Comparison of ENCODE assay signal across 28 cellular contexts in the genomic region with DNA sequence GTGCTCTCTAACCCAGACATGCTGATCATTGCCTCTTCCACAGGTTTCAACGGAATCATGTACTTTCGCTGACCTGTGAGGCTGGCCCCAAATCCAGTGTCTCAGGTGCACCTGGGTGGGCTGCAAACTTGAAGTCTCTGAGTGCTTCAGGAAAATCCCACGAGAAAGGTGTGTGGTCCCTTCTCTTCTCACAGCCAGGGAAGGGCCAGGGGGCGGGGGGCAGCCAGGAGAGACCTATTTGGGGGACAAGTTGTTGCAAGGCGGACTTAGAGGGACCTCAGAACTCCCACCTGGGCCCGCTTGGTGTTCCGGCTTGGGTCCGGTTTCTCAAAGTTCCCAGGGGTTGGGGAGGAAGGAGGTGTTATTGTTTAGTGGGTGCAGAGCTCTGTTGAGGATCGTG.
DNase-seq lines count a peak whose midpoint lies in the region; ATAC-seq lines count a peak whose summit lies in the region.
"Had no signal": no experiment of that assay in that cellular context is flagged by ENCODE, and none has a peak within 500 bp of the region (broad histone marks: within the 10 kb centered on the region; RNA-seq: fewer than 3 reads in every experiment).

No MANE protein-coding gene starts in this region.

- H3K4ac ChIP-seq in neuronal stem cell (ENCODE audit: low read length): no peak overlapping the region

- H3K4me3 ChIP-seq in neuronal stem cell (ENCODE audit: low read length in 2 of 2): no peak overlapping the region
- H3K4me3 ChIP-seq: A549; BLaER1; BLaER1 treated with 17β-estradiol and CSF1 and Interleukin-3, amounts not matched to agents 10 nM and 100 nM had no signal

- H3K14ac ChIP-seq in neuronal stem cell (ENCODE audit: low read length): no peak overlapping the region

- ATAC-seq in GM21619 (IDR thresholded peaks at IDR 0.05; ENCODE audit: unreplicated experiment): no peak
- ATAC-seq: A549; CD8-positive, alpha-beta T cell had no signal

- H3K23ac ChIP-seq in neuronal stem cell (ENCODE audit: low read depth, low read length, poor library complexity): peak overlapping the region; percentile 90

- H3K36me3 ChIP-seq in neuronal stem cell (replicated peaks in 1 of 2; ENCODE audit: control insufficient read depth in 2 of 2, insufficient read depth in 2 of 2, low read length in 2 of 2): no peaks in the 10 kb centered on the region
- H3K36me3 ChIP-seq: BE2C; BLaER1; BLaER1 treated with 17β-estradiol and CSF1 and Interleukin-3, amounts not matched to agents 10 nM and 100 nM had no signal

- H4K8ac ChIP-seq in neuronal stem cell (ENCODE audit: low read depth, low read length): no peak overlapping the region

- H3K9me3 ChIP-seq in neuronal stem cell (replicated peaks in 1 of 2; ENCODE audit: control insufficient read depth in 2 of 2, insufficient read depth in 1 of 2, low read depth in 1 of 2, low read length in 2 of 2): peaks cover 0 to 9% of the 10 kb centered on the region in 2 donors
- H3K9me3 ChIP-seq: A549; BE2C; BLaER1; BLaER1 treated with 17β-estradiol and CSF1 and Interleukin-3, amounts not matched to agents 10 nM and 100 nM; Caco-2 had no signal

- no peak for DNase-seq in neuronal stem cell (ENCODE audit: low spot score)
- peak; percentile 78 for DNase-seq in posterior vena cava (ENCODE audit: low spot score)
- DNase-seq in activated CD8-positive, alpha-beta memory T cell treated with anti-CD3 and anti-CD28 coated beads for 24 hours: no peak
- DNase-seq: 8988T; ACHN; AML-193; BE2C; C1 segment of cervical spinal cord; Caco-2; Calu3; CD4-positive, alpha-beta T cell; CD4-positive, CD25-positive, alpha-beta regulatory T cell; CD8-positive, alpha-beta memory T cell; CD8-positive, alpha-beta T cell; COR-L47; DMS 273 treated with DMSO at 0.1 percent for 48 hours; DMS153; DMS53; DMS79; DMS79 treated with DMSO at 0.1 percent for 48 hours; DND-41; EL had no signal

- no peak overlapping the region for H2BK120ac ChIP-seq in neuronal stem cell (ENCODE audit: low read depth, low read length)

- H3K4me1 ChIP-seq in neuronal stem cell (ENCODE audit: control insufficient read depth in 2 of 2, insufficient read depth in 1 of 2, low read depth in 1 of 2, low read length in 2 of 2): peaks cover 0 to 10% of the 10 kb centered on the region in 2 donors
- H3K4me1 ChIP-seq: A549, BE2C, Caco-2 had no signal

- H3K27ac ChIP-seq in neuronal stem cell (replicated peaks; ENCODE audit: low read length): no peak overlapping the region
- H3K27ac ChIP-seq: 22Rv1; A549; BLaER1; BLaER1 treated with 17β-estradiol and CSF1 and Interleukin-3, amounts not matched to agents 10 nM and 100 nM; C4-2B had no signal

- no peak overlapping the region for H3K18ac ChIP-seq in neuronal stem cell (ENCODE audit: low read length)

- H3K9ac ChIP-seq in neuronal stem cell (ENCODE audit: low read depth, low read length, poor library complexity): no peak overlapping the region
- H3K9ac ChIP-seq: BLaER1; BLaER1 treated with 17β-estradiol and CSF1 and Interleukin-3, amounts not matched to agents 10 nM and 100 nM had no signal

- no peak overlapping the region for H2AK5ac ChIP-seq in neuronal stem cell (ENCODE audit: low read depth, low read length)

- H3K27me3 ChIP-seq in neuronal stem cell (ENCODE audit: control insufficient read depth in 3 of 3, insufficient read depth in 3 of 3, low read depth in 1 of 3, low read length in 3 of 3): peaks cover 0 to 11% (median 3%) of the 10 kb centered on the region in 3 experiments
- H3K27me3 ChIP-seq: BE2C; BLaER1; BLaER1 treated with 17β-estradiol and CSF1 and Interleukin-3, amounts not matched to agents 10 nM and 100 nM had no signal

- H2AFZ ChIP-seq in neuronal stem cell (ENCODE audit: low read length): no peak overlapping the region

- no peak overlapping the region for H2BK15ac ChIP-seq in neuronal stem cell (ENCODE audit: low read length)

- H3K79me1 ChIP-seq in neuronal stem cell (ENCODE audit: low read depth, low read length): peaks cover 3% of the 10 kb centered on the region

- intact Hi-C loops in posterior vena cava (cut with DNase I): no loop called here

- no peak overlapping the region for H2BK5ac ChIP-seq in neuronal stem cell (ENCODE audit: low read length)

- H3K4me2 ChIP-seq in neuronal stem cell (ENCODE audit: insufficient read depth, low read length, poor library complexity, severe bottlenecking): no peak overlapping the region
- H3K4me2 ChIP-seq: A549; BLaER1; BLaER1 treated with 17β-estradiol and CSF1 and Interleukin-3, amounts not matched to agents 10 nM and 100 nM had no signal

- no peak overlapping the region for H2BK12ac ChIP-seq in neuronal stem cell (ENCODE audit: low read length)

- no peak overlapping the region for H4K91ac ChIP-seq in neuronal stem cell (ENCODE audit: low read depth, low read length, poor library complexity)

- no CpG with 5 or more reads among the region's 9 CpGs for WGBS in neuronal stem cell (ENCODE audit: extremely low coverage in 2 of 2, insufficient read length in 2 of 2, insufficient replicate concordance in 1 of 2), 2 donors
